ENCODE assay signal across 13 cellular contexts in the genomic region with DNA sequence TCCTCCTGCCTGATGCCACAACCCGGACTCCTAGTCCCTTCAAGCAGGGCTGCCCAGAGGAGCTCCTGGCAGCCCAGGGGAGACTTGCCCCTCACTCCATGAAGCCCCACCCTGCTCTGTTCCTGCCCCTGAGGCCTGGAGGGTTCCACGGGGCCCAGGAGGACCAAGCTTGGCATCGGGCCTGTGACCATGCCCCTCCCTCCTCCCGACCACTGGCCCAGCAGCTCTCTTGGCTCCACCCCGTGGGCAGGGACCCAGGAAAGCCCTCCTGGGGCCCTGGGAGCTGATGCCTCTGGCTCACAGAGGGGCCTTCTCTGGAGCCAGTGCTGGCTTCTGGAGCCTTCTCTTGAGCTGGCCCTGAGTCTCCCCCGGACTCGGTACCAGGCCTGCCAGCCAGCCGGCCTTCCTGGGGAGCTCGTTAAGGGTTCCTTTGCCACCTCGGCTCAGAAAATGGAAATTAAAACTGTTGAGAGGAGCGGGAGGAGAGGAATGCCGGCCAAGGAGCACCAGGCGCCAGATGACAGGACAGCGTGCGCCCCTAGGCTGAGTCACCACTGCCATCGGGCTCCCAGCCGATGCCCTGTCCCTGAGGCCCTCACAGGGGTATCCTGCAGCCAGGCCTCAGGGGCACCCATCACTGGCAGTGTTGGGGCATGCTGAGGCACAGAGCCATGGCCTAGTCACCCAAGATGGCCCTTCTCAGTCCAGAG. TPM values are rescaled to one million over a fixed set of nuclear protein-coding genes. Genes with fewer than 3 reads are reported as not detected.
DNase-seq lines count a peak whose midpoint lies in the region; FAIRE-seq and TF ChIP-seq lines count a peak whose summit lies in the region.
"Had no signal": no experiment of that assay in that cellular context is flagged by ENCODE, and none has a peak within 500 bp of the region (broad histone marks: within the 10 kb centered on the region; RNA-seq: fewer than 3 reads in every experiment).

No MANE protein-coding gene starts in this region.

- FAIRE-seq in GM12892 (lab: Jason Lieb, UNC): no peak

- DNase-seq in A673 (ENCODE audit: low spot score) (peak; percentile 59), GM12892 (ENCODE audit: insufficient read length) (peak; percentile 23), coronary artery (ENCODE audit: low spot score) (peak; percentile 59), mesenteric fat pad (ENCODE audit: low spot score) (peak; percentile 84), OCI-M2 (lab: John Stamatoyannopoulos, UW; ENCODE audit: unreplicated experiment) (no peak), SHP77 treated with DMSO at 0.1 percent for 48 hours (lab: John Stamatoyannopoulos, UW) (no peak), NCI-H1417 treated with DMSO at 0.1 percent for 48 hours (lab: John Stamatoyannopoulos, UW) (no peak)
- no peak for DNase-seq in activated effector memory CD4-positive, alpha-beta T cell treated with anti-CD3 and anti-CD28 coated beads, Interleukin-2, amount 50 U/mL, for 16 hours
- DNase-seq: activated CD8-positive, alpha-beta T cell treated with anti-CD3 and anti-CD28 coated beads for 36 hours; NCI-H2107 had no signal

- TF ChIP-seq POLR2A in GM12892 (IDR thresholded peaks at IDR 0.05; ENCODE audit: low read depth, low read length): no peak

- BruUV-seq in A673 (replicated peaks; lab: Mats Ljungman, UMichigan): no TSS peak

- POLR2A ChIA-PET in A673 (lab: Charles Lee; ENCODE audit: low non-redundant PET): no interaction called here

- CTCF ChIA-PET in A673 (lab: Charles Lee): no interaction called here

- H3K36me3 ChIP-seq in A673 (ENCODE audit: insufficient read depth, low read length, poor library complexity, severe bottlenecking): no peaks in the 10 kb centered on the region
- H3K36me3 ChIP-seq: uterus had no signal

- H3K4me1 ChIP-seq in A673 (ENCODE audit: insufficient read depth, low read length, poor library complexity, severe bottlenecking): peaks cover 29% of the 10 kb centered on the region

- H3K4me3 ChIP-seq in A673 (ENCODE audit: low read depth, low read length, poor library complexity, severe bottlenecking) (no peak overlapping the region), coronary artery (no peak overlapping the region)
- H3K4me3 ChIP-seq: uterus had no signal

- H3K27me3 ChIP-seq in A673 (replicated peaks; ENCODE audit: insufficient read depth, low read depth, low read length, poor library complexity): no peaks in the 10 kb centered on the region
- H3K27me3 ChIP-seq: uterus had no signal

- TF ChIP-seq CTCF in A673 (conservative IDR thresholded peaks at IDR 0.05; ENCODE audit: low read depth, low read length) (no peak), coronary artery (IDR thresholded peaks at IDR 0.05) (no peak)

- H3K27ac ChIP-seq in A673 (ENCODE audit: low read depth, low read length, poor library complexity, severe bottlenecking) (peak overlapping the region; percentile 50), coronary artery (no peak overlapping the region)

- intact Hi-C loops in A673 (cut with micrococcal nuclease; ENCODE audit: unreplicated experiment): no loop called here

- no peaks in the 10 kb centered on the region for H3K9me3 ChIP-seq in A673 (ENCODE audit: low read depth, low read length, poor library complexity, severe bottlenecking)
- H3K9me3 ChIP-seq: uterus had no signal

RNA-seq across cellular contexts. Expression of gene SNED1, which starts 40.6 kb away (rescaled TPM):
- total RNA-seq in A673 (2021) (3.0 and 5.0 TPM in 2 replicates), mesenteric fat pad (58.0 TPM)
- polyA plus RNA-seq in GM12892 (2012; ENCODE audit: missing spikeins): 3.2 TPM

RNA-seq across cellular contexts. Expression of gene CROCC2, which starts 51.7 kb away (rescaled TPM):
- total RNA-seq in A673 (2021) (not detected in 2 replicates), mesenteric fat pad (not detected)
- not detected for polyA plus RNA-seq in GM12892 (2012; ENCODE audit: missing spikeins)
- total RNA-seq: activated CD8-positive, alpha-beta T cell treated with anti-CD3 and anti-CD28 coated beads for 36 hours; CD8-positive, alpha-beta T cell; kidney epithelial cell had no signal

Comparison
In these comparisons a context has a peak if more than half of its experiments do, and no peak if none do; other contexts are left out.
1. DNase-seq: peak in A673 (single experiment), GM12892 (single experiment), coronary artery (single experiment) and mesenteric fat pad (single experiment); none in OCI-M2 (single experiment), activated effector memory CD4-positive, alpha-beta T cell treated with anti-CD3 and anti-CD28 coated beads, Interleukin-2, amount 50 U/mL, for 16 hours (single experiment), SHP77 treated with DMSO at 0.1 percent for 48 hours (single experiment) and NCI-H1417 treated with DMSO at 0.1 percent for 48 hours (single experiment).